In the genomic region with DNA sequence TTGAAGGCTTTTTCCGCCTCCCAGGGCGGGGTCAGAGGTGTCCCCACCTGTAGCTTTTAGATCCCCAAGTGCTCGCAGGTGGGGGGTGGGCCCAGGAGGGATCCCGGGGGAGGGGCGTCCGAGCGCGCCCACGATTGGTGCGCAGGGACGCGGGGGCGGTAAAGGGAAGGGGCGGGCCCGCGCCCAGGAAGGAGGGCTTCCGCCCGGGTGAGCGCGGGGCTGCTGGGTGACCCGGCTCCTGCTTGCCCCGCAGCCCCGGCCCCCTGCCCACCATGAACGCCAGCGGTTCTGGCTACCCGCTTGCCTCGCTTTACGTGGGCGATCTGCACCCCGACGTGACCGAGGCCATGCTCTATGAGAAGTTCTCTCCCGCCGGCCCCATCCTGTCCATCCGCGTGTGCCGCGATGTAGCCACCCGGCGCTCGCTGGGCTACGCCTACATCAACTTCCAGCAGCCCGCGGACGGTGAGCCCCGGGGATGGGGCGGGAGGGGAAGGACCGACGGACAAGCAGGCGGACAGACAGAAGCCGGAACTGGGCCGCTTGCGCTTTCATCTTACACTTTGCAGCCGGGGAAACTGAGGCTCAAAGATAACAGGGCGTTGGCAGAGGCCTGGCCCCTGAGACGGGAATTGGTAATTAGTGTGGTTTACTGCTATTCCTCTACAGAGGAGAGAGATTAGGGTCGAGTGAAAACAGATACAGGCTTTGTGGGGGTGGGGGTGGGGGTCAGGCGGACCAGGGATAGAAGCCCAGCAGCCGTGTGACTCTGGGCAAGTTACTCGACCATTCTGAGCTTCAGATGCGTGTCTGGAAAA, we compare ENCODE assay signal across 1 cellular context.
TF ChIP-seq lines count a peak whose summit lies in the region.

A gene (plus strand): TSS at position 189 of the 818 bp plus-strand sequence. CDS start 84 bp downstream, at position 273.

TF ChIP-seq in HepG2, 621 proteins besides CTCF, POLR2A, EP300 and RAD21 (continued from another document and continues in another):
- TF ChIP-seq, protein P1, sequence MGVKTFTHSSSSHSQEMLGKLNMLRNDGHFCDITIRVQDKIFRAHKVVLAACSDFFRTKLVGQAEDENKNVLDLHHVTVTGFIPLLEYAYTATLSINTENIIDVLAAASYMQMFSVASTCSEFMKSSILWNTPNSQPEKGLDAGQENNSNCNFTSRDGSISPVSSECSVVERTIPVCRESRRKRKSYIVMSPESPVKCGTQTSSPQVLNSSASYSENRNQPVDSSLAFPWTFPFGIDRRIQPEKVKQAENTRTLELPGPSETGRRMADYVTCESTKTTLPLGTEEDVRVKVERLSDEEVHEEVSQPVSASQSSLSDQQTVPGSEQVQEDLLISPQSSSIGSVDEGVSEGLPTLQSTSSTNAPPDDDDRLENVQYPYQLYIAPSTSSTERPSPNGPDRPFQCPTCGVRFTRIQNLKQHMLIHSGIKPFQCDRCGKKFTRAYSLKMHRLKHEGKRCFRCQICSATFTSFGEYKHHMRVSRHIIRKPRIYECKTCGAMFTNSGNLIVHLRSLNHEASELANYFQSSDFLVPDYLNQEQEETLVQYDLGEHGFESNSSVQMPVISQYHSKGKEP (CRISPR knock-in tag; IDR thresholded peaks at IDR 0.05): peak; percentile 37; the same call in 1 of the 2 replicates
- TF ChIP-seq ZNF350 (CRISPR knock-in tag; IDR thresholded peaks at IDR 0.05; ENCODE audit: borderline replicate concordance, low read depth) (peak; percentile 49; the same call in 1 of the 2 replicates), HHEX (CRISPR knock-in tag; IDR thresholded peaks at IDR 0.05) (no peak), ZSCAN22 (CRISPR knock-in tag; IDR thresholded peaks at IDR 0.05) (peak; percentile 45; the same call in 1 of the 2 replicates), SIN3A (IDR thresholded peaks at IDR 0.05; ENCODE audit: borderline replicate concordance, low read depth, low read length) (peak; percentile 84; the same call in 1 of the 2 replicates), MTF2 (CRISPR knock-in tag; IDR thresholded peaks at IDR 0.05; ENCODE audit: borderline replicate concordance) (peak; percentile 45; the same call in 1 of the 2 replicates), ZNF776 (CRISPR knock-in tag; IDR thresholded peaks at IDR 0.05) (no peak), ASH2L (IDR thresholded peaks at IDR 0.05; ENCODE audit: insufficient read length, low read depth, low read length) (peak; percentile 37), ZNF782 (CRISPR knock-in tag; IDR thresholded peaks at IDR 0.05; ENCODE audit: borderline replicate concordance) (0 out of 2 replicates have a peak, but pooled peaks have one; percentile 49), ZNF12 (CRISPR knock-in tag; IDR thresholded peaks at IDR 0.05) (peak; percentile 30; the same call in 1 of the 2 replicates), DR1 (CRISPR knock-in tag; IDR thresholded peaks at IDR 0.05) (peak; percentile 59; the same call in 1 of the 2 replicates), ZNF484 (CRISPR knock-in tag; IDR thresholded peaks at IDR 0.05; ENCODE audit: borderline replicate concordance, low read depth) (no peak), ATAD3A (CRISPR knock-in tag; IDR thresholded peaks at IDR 0.05) (peak; percentile 95), ZNF343 (CRISPR knock-in tag; IDR thresholded peaks at IDR 0.05) (peak; percentile 64), SP4 (CRISPR knock-in tag; IDR thresholded peaks at IDR 0.05) (peak; percentile 73), KAT7 (CRISPR knock-in tag; IDR thresholded peaks at IDR 0.05; ENCODE audit: borderline replicate concordance) (peak; percentile 84; the same call in 1 of the 2 replicates), NKX3-1 (CRISPR knock-in tag; IDR thresholded peaks at IDR 0.05) (peak; percentile 44; the same call in 1 of the 2 replicates), ZMYM3 (CRISPR knock-in tag; IDR thresholded peaks at IDR 0.05) (no peak; the same call in 1 of the 2 replicates), RXRB (CRISPR knock-in tag; IDR thresholded peaks at IDR 0.05; ENCODE audit: borderline replicate concordance) (peak; percentile 61), TGIF2 (CRISPR knock-in tag; IDR thresholded peaks at IDR 0.05) (peak; percentile 65; the same call in 1 of the 2 replicates), ZNF709 (CRISPR knock-in tag; IDR thresholded peaks at IDR 0.05) (0 out of 2 replicates have a peak, but pooled peaks have one; percentile 10), ZNF850 (CRISPR knock-in tag; conservative IDR thresholded peaks at IDR 0.05) (peak; percentile 11; the same call in 1 of the 2 replicates), MED1 (CRISPR knock-in tag; IDR thresholded peaks at IDR 0.05) (peak; percentile 64), ZNF160 (CRISPR knock-in tag; IDR thresholded peaks at IDR 0.05) (peak; percentile 59; the same call in 1 of the 2 replicates), ZNF205 (CRISPR knock-in tag; IDR thresholded peaks at IDR 0.05) (peak; percentile 49; the same call in 1 of the 2 replicates), REPIN1 (CRISPR knock-in tag; IDR thresholded peaks at IDR 0.05; ENCODE audit: borderline replicate concordance, low read depth) (peak; percentile 58; the same call in 1 of the 2 replicates), ZNF615 (CRISPR knock-in tag; IDR thresholded peaks at IDR 0.05; ENCODE audit: borderline replicate concordance) (0 out of 2 replicates have a peak, but pooled peaks have one; percentile 40), TSC22D2 (CRISPR knock-in tag; IDR thresholded peaks at IDR 0.05; ENCODE audit: borderline replicate concordance) (peak; percentile 18; the same call in 1 of the 2 replicates)
- TF ChIP-seq, protein P2, sequence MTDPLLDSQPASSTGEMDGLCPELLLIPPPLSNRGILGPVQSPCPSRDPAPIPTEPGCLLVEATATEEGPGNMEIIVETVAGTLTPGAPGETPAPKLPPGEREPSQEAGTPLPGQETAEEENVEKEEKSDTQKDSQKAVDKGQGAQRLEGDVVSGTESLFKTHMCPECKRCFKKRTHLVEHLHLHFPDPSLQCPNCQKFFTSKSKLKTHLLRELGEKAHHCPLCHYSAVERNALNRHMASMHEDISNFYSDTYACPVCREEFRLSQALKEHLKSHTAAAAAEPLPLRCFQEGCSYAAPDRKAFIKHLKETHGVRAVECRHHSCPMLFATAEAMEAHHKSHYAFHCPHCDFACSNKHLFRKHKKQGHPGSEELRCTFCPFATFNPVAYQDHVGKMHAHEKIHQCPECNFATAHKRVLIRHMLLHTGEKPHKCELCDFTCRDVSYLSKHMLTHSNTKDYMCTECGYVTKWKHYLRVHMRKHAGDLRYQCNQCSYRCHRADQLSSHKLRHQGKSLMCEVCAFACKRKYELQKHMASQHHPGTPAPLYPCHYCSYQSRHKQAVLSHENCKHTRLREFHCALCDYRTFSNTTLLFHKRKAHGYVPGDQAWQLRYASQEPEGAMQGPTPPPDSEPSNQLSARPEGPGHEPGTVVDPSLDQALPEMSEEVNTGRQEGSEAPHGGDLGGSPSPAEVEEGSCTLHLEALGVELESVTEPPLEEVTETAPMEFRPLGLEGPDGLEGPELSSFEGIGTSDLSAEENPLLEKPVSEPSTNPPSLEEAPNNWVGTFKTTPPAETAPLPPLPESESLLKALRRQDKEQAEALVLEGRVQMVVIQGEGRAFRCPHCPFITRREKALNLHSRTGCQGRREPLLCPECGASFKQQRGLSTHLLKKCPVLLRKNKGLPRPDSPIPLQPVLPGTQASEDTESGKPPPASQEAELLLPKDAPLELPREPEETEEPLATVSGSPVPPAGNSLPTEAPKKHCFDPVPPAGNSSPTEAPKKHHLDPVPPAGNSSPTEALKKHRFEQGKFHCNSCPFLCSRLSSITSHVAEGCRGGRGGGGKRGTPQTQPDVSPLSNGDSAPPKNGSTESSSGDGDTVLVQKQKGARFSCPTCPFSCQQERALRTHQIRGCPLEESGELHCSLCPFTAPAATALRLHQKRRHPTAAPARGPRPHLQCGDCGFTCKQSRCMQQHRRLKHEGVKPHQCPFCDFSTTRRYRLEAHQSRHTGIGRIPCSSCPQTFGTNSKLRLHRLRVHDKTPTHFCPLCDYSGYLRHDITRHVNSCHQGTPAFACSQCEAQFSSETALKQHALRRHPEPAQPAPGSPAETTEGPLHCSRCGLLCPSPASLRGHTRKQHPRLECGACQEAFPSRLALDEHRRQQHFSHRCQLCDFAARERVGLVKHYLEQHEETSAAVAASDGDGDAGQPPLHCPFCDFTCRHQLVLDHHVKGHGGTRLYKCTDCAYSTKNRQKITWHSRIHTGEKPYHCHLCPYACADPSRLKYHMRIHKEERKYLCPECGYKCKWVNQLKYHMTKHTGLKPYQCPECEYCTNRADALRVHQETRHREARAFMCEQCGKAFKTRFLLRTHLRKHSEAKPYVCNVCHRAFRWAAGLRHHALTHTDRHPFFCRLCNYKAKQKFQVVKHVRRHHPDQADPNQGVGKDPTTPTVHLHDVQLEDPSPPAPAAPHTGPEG (CRISPR knock-in tag; IDR thresholded peaks at IDR 0.05): peak; percentile 36; the same call in 1 of the 2 replicates
- TF ChIP-seq, protein P3, sequence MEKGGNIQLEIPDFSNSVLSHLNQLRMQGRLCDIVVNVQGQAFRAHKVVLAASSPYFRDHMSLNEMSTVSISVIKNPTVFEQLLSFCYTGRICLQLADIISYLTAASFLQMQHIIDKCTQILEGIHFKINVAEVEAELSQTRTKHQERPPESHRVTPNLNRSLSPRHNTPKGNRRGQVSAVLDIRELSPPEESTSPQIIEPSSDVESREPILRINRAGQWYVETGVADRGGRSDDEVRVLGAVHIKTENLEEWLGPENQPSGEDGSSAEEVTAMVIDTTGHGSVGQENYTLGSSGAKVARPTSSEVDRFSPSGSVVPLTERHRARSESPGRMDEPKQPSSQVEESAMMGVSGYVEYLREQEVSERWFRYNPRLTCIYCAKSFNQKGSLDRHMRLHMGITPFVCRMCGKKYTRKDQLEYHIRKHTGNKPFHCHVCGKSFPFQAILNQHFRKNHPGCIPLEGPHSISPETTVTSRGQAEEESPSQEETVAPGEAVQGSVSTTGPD (CRISPR knock-in tag; IDR thresholded peaks at IDR 0.05): no peak
- TF ChIP-seq, protein P4, sequence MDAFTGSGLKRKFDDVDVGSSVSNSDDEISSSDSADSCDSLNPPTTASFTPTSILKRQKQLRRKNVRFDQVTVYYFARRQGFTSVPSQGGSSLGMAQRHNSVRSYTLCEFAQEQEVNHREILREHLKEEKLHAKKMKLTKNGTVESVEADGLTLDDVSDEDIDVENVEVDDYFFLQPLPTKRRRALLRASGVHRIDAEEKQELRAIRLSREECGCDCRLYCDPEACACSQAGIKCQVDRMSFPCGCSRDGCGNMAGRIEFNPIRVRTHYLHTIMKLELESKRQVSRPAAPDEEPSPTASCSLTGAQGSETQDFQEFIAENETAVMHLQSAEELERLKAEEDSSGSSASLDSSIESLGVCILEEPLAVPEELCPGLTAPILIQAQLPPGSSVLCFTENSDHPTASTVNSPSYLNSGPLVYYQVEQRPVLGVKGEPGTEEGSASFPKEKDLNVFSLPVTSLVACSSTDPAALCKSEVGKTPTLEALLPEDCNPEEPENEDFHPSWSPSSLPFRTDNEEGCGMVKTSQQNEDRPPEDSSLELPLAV (CRISPR knock-in tag; conservative IDR thresholded peaks at IDR 0.05; ENCODE audit: low read depth): no peak; the same call in 1 of the 2 replicates
- TF ChIP-seq, protein P5, sequence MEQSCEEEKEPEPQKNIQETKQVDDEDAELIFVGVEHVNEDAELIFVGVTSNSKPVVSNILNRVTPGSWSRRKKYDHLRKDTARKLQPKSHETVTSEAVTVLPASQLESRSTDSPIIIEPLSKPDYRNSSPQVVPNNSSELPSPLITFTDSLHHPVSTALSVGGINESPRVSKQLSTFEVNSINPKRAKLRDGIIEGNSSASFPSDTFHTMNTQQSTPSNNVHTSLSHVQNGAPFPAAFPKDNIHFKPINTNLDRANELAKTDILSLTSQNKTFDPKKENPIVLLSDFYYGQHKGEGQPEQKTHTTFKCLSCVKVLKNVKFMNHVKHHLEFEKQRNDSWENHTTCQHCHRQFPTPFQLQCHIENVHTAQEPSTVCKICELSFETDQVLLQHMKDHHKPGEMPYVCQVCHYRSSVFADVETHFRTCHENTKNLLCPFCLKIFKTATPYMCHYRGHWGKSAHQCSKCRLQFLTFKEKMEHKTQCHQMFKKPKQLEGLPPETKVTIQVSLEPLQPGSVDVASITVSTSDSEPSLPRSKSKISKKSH (CRISPR knock-in tag; IDR thresholded peaks at IDR 0.05; ENCODE audit: borderline replicate concordance): peak; percentile 96
- TF ChIP-seq, protein P6, sequence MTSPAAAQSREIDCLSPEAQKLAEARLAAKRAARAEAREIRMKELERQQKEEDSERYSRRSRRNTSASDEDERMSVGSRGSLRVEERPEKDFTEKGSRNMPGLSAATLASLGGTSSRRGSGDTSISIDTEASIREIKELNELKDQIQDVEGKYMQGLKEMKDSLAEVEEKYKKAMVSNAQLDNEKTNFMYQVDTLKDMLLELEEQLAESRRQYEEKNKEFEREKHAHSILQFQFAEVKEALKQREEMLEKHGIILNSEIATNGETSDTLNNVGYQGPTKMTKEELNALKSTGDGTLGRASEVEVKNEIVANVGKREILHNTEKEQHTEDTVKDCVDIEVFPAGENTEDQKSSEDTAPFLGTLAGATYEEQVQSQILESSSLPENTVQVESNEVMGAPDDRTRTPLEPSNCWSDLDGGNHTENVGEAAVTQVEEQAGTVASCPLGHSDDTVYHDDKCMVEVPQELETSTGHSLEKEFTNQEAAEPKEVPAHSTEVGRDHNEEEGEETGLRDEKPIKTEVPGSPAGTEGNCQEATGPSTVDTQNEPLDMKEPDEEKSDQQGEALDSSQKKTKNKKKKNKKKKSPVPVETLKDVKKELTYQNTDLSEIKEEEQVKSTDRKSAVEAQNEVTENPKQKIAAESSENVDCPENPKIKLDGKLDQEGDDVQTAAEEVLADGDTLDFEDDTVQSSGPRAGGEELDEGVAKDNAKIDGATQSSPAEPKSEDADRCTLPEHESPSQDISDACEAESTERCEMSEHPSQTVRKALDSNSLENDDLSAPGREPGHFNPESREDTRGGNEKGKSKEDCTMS (CRISPR knock-in tag; conservative IDR thresholded peaks at IDR 0.05): no peak
- TF ChIP-seq, protein P7, sequence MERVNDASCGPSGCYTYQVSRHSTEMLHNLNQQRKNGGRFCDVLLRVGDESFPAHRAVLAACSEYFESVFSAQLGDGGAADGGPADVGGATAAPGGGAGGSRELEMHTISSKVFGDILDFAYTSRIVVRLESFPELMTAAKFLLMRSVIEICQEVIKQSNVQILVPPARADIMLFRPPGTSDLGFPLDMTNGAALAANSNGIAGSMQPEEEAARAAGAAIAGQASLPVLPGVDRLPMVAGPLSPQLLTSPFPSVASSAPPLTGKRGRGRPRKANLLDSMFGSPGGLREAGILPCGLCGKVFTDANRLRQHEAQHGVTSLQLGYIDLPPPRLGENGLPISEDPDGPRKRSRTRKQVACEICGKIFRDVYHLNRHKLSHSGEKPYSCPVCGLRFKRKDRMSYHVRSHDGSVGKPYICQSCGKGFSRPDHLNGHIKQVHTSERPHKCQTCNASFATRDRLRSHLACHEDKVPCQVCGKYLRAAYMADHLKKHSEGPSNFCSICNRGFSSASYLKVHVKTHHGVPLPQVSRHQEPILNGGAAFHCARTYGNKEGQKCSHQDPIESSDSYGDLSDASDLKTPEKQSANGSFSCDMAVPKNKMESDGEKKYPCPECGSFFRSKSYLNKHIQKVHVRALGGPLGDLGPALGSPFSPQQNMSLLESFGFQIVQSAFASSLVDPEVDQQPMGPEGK (CRISPR knock-in tag; IDR thresholded peaks at IDR 0.05): peak; percentile 88
- TF ChIP-seq, protein P8, sequence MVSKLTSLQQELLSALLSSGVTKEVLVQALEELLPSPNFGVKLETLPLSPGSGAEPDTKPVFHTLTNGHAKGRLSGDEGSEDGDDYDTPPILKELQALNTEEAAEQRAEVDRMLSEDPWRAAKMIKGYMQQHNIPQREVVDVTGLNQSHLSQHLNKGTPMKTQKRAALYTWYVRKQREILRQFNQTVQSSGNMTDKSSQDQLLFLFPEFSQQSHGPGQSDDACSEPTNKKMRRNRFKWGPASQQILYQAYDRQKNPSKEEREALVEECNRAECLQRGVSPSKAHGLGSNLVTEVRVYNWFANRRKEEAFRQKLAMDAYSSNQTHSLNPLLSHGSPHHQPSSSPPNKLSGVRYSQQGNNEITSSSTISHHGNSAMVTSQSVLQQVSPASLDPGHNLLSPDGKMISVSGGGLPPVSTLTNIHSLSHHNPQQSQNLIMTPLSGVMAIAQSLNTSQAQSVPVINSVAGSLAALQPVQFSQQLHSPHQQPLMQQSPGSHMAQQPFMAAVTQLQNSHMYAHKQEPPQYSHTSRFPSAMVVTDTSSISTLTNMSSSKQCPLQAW (CRISPR knock-in tag; IDR thresholded peaks at IDR 0.05): peak; percentile 49
